ENCODE assay signal across 10 cellular contexts in genomic region chr9:109967651-109968331, GRCh38.
DNase-seq lines count a peak whose midpoint lies in the region; ATAC-seq and TF ChIP-seq lines count a peak whose summit lies in the region.
"Had no signal": no experiment of that assay in that cellular context is flagged by ENCODE, and none has a peak within 500 bp of the region (broad histone marks: within the 10 kb centered on the region; RNA-seq: fewer than 3 reads in every experiment).

No MANE protein-coding gene starts in this region.

- no peak overlapping the region for H3K9ac ChIP-seq in MM.1S (ENCODE audit: low read length)

- no peaks in the 10 kb centered on the region for H3K79me2 ChIP-seq in MM.1S (ENCODE audit: low read length)

- H3K4me1 ChIP-seq in MM.1S (ENCODE audit: low read length): peaks cover 40% of the 10 kb centered on the region
- H3K4me1 ChIP-seq: body of pancreas had no signal

- TF ChIP-seq CTCF in GM13976 (IDR thresholded peaks at IDR 0.05; ENCODE audit: borderline replicate concordance, control extremely low read depth, extremely low read depth, insufficient read depth, missing control alignments): no peak
- TF ChIP-seq CTCF in MM.1S (IDR thresholded peaks at IDR 0.05; ENCODE audit: low read length): no peak

- in situ Hi-C loops in GM13976 (cut with MboI; ENCODE audit: low sequenced_read_pairs, unreplicated experiment): loop anchor here (10.0 kb wide), 1 partner anchor 87 kb away; no protein-coding TSS in a partner anchor

- DNase-seq in GM13976 (ENCODE audit: low spot score): peak; percentile 41
- DNase-seq in MM.1S: no peak
- peak; percentile 18 for DNase-seq in left kidney (ENCODE audit: low read depth, low spot score)
- DNase-seq in DMS53 (lab: John Stamatoyannopoulos, UW): no peak
- no peak for DNase-seq in OCI-M1 (lab: John Stamatoyannopoulos, UW)
- DNase-seq in HPDE6-E6E7 (ENCODE audit: extremely low spot score): no peak
- DNase-seq: body of pancreas, PC-3 had no signal

- H3F3A ChIP-seq in MM.1S (ENCODE audit: insufficient read depth, low read length): peaks cover 10% of the 10 kb centered on the region

- H4K20me1 ChIP-seq in MM.1S (ENCODE audit: insufficient read depth, low read length): no peaks in the 10 kb centered on the region

- ATAC-seq in GM21447 (IDR thresholded peaks at IDR 0.05; ENCODE audit: unreplicated experiment): peak; percentile 26
- no peak for ATAC-seq in HG03039 (IDR thresholded peaks at IDR 0.05; ENCODE audit: unreplicated experiment)
- ATAC-seq: body of pancreas, PC-3 had no signal

- H3K9me3 ChIP-seq in MM.1S (replicated peaks; ENCODE audit: insufficient read depth, low read length): no peaks in the 10 kb centered on the region
- H3K9me3 ChIP-seq: body of pancreas had no signal

- H3K9me2 ChIP-seq in MM.1S (replicated peaks; ENCODE audit: insufficient read depth, low read length): no peaks in the 10 kb centered on the region

- H3K4me3 ChIP-seq in MM.1S (ENCODE audit: low read length): no peak overlapping the region
- H3K4me3 ChIP-seq: body of pancreas had no signal

- H2AFZ ChIP-seq in MM.1S (ENCODE audit: low read length): peak overlapping the region; percentile 35; the same call in 1 of the 2 replicates

- H3K4me2 ChIP-seq in MM.1S (ENCODE audit: low read depth, low read length): peak overlapping the region; percentile 54

- no peaks in the 10 kb centered on the region for H3K36me3 ChIP-seq in MM.1S (replicated peaks; ENCODE audit: insufficient read depth, low read length)

- H3K27me3 ChIP-seq in MM.1S (replicated peaks; ENCODE audit: insufficient read depth, low read length): no peaks in the 10 kb centered on the region
- H3K27me3 ChIP-seq: body of pancreas had no signal

- peak overlapping the region; percentile 30; the same call in 1 of the 2 replicates for H3K27ac ChIP-seq in MM.1S (ENCODE audit: low read length)

Comparison
In these comparisons a context has a peak if more than half of its experiments do, and no peak if none do; other contexts are left out.
1. DNase-seq: peak in GM13976 (single experiment) and left kidney (single experiment); none in MM.1S (single experiment), DMS53 (single experiment), OCI-M1 (single experiment) and HPDE6-E6E7 (single experiment).